Comparison of ENCODE assay signal across 8 cellular contexts in genomic region chr22:30301995-30302809, GRCh38. TPM values are rescaled to one million over a fixed set of nuclear protein-coding genes. Genes with fewer than 3 reads are reported as not detected.
DNase-seq lines count a peak whose midpoint lies in the region; ATAC-seq, FAIRE-seq and TF ChIP-seq lines count a peak whose summit lies in the region.

No MANE protein-coding gene starts in this region.

- H3K79me2 ChIP-seq in PC-9 (ENCODE audit: low read depth) (peaks cover 62% of the 10 kb centered on the region), endothelial cell of umbilical vein (ENCODE audit: control insufficient read depth, insufficient read depth, low read length) (no peaks in the 10 kb centered on the region)

- H3K4me1 ChIP-seq in PC-9 (replicated peaks; ENCODE audit: insufficient read depth) (peaks cover 97% of the 10 kb centered on the region), endothelial cell of umbilical vein (ENCODE audit: control insufficient read depth, extremely low read depth, insufficient read depth, low read length) (peaks cover 36% of the 10 kb centered on the region)

- H3K4me1 Mint-ChIP-seq in osteocyte (ENCODE audit: unreplicated experiment): peaks cover 49% of the 10 kb centered on the region

- DNase-seq in EH (ENCODE audit: low read depth) (peak; percentile 91), PC-9 (peak; percentile 82 to 95), endothelial cell of umbilical vein (ENCODE audit: low read depth, low spot score) (no peak), osteocyte (ENCODE audit: extremely low spot score, unreplicated experiment) (no peak), DMS153 (lab: John Stamatoyannopoulos, UW) (no peak), G401 (ENCODE audit: low spot score) (no peak), H7 (no peak)

- H3K9me3 Mint-ChIP-seq in osteocyte (ENCODE audit: unreplicated experiment): no peaks in the 10 kb centered on the region

- H3K27ac ChIP-seq in PC-9: peak overlapping the region; percentile 95
- peak overlapping the region; percentile 10 for H3K27ac ChIP-seq in endothelial cell of umbilical vein (ENCODE audit: insufficient read depth, low read depth, low read length)

- CTCF ChIA-PET in PC-9 (lab: Charles Lee) (interaction anchor here (0.6 to 1.4 kb wide), 3 partner anchors 14 to 28 kb away, joined by 3 to 8 read pairs (median 8); partner anchors contain the start of gene TBC1D10A), endothelial cell of umbilical vein (lab: Charles Lee) (interaction anchor here (0.7 to 6.2 kb wide), 5 partner anchors 11 to 39 kb away, joined by 3 to 39 read pairs (median 14); partner anchors contain the start of genes CASTOR1 and TBC1D10A)

- H2AFZ ChIP-seq in PC-9 (no peak overlapping the region), endothelial cell of umbilical vein (ENCODE audit: low read depth, low read length) (peak overlapping the region; percentile 4)

- no peak for TF ChIP-seq CTCF in PC-9 (conservative IDR thresholded peaks at IDR 0.05)
- TF ChIP-seq CTCF in endothelial cell of umbilical vein (IDR thresholded peaks at IDR 0.05; ENCODE audit: extremely low read depth in 1 of 2, insufficient read depth in 1 of 2, low read depth in 1 of 2, low read length in 2 of 2): no peak
- TF ChIP-seq CTCF in osteocyte (IDR thresholded peaks at IDR 0.05): no peak

- peaks cover 10% of the 10 kb centered on the region for H3K36me3 Mint-ChIP-seq in osteocyte (ENCODE audit: unreplicated experiment)

- no peak for ATAC-seq in GM19023 (IDR thresholded peaks at IDR 0.05; ENCODE audit: unreplicated experiment)

- H3K9me3 ChIP-seq in PC-9 (ENCODE audit: insufficient read depth, low read depth) (no peaks in the 10 kb centered on the region), endothelial cell of umbilical vein (replicated peaks; ENCODE audit: control insufficient read depth, insufficient read depth, low read length) (no peaks in the 10 kb centered on the region)

- H3K36me3 ChIP-seq in PC-9 (ENCODE audit: low read depth) (peaks cover 16% of the 10 kb centered on the region), endothelial cell of umbilical vein (ENCODE audit: control insufficient read depth in 2 of 2, extremely low read depth in 1 of 2, insufficient read depth in 2 of 2, low read length in 2 of 2) (peaks cover 0 to 11% of the 10 kb centered on the region in 2 experiments), H7 (replicated peaks; ENCODE audit: control insufficient read depth, insufficient read depth, low read length) (no peaks in the 10 kb centered on the region)

- in situ Hi-C loops in G401 (cut with HindIII; ENCODE audit: low sequenced_read_pairs): no loop called here

- no peak for TF ChIP-seq POLR2A in endothelial cell of umbilical vein (IDR thresholded peaks at IDR 0.05; ENCODE audit: low read depth, low read length)

- intact Hi-C loops in PC-9 (cut with micrococcal nuclease; ENCODE audit: unreplicated experiment) (loop anchor here (1.0 kb wide), 1 partner anchor 11 kb away; no protein-coding TSS in a partner anchor), endothelial cell of umbilical vein (cut with micrococcal nuclease) (no loop called here)

- H3K4me3 ChIP-seq in PC-9 (no peak overlapping the region; the same call in 1 of the 2 replicates), endothelial cell of umbilical vein (replicated peaks in 1 of 3; ENCODE audit: insufficient read depth in 1 of 3, low read depth in 1 of 3, low read length in 3 of 3) (no peak overlapping the region), H7 (ENCODE audit: insufficient read depth, low read depth, low read length) (no peak overlapping the region)

- H3K27me3 ChIP-seq in PC-9 (ENCODE audit: insufficient read depth, low read depth): no peaks in the 10 kb centered on the region
- no peaks in the 10 kb centered on the region for H3K27me3 ChIP-seq in endothelial cell of umbilical vein (ENCODE audit: control insufficient read depth in 2 of 2, insufficient read depth in 2 of 2, low read length in 2 of 2)
- H3K27me3 ChIP-seq in H7 (ENCODE audit: control insufficient read depth, insufficient read depth, low read length): no peaks in the 10 kb centered on the region

- H3K9me1 ChIP-seq in endothelial cell of umbilical vein (replicated peaks; ENCODE audit: control insufficient read depth, extremely low read depth, insufficient read depth, low read length): no peaks in the 10 kb centered on the region

- POLR2A ChIA-PET in PC-9 (lab: Charles Lee; ENCODE audit: unreplicated experiment) (interaction anchor here (0.6 to 0.7 kb wide), 2 partner anchors 10 to 104 kb away, joined by 4 read pairs; no protein-coding TSS in a partner anchor), endothelial cell of umbilical vein (lab: Charles Lee) (no interaction called here)

- BruUV-seq in PC-9 (replicated peaks; lab: Mats Ljungman, UMichigan) (no TSS peak), endothelial cell of umbilical vein (replicated peaks; lab: Mats Ljungman, UMichigan) (no TSS peak)

- H3K4me3 Mint-ChIP-seq in osteocyte (ENCODE audit: unreplicated experiment): no peak overlapping the region

- dilution Hi-C loops in endothelial cell of umbilical vein (cut with MboI; ENCODE audit: extremely low pct_ligation_motif_present, low sequenced_read_pairs): no loop called here

- H3K9me2 ChIP-seq in PC-9 (ENCODE audit: insufficient read depth): no peaks in the 10 kb centered on the region

- no peaks in the 10 kb centered on the region for H3K27me3 Mint-ChIP-seq in osteocyte (ENCODE audit: unreplicated experiment)

- H3F3A ChIP-seq in PC-9 (ENCODE audit: insufficient read depth, low read depth): peaks cover 88% of the 10 kb centered on the region

- H4K20me1 ChIP-seq in PC-9 (ENCODE audit: insufficient read depth) (no peaks in the 10 kb centered on the region), endothelial cell of umbilical vein (replicated peaks; ENCODE audit: control insufficient read depth, extremely low read depth, insufficient read depth, low read length) (no peaks in the 10 kb centered on the region)

- H3K4me2 ChIP-seq in PC-9 (peak overlapping the region; percentile 75), endothelial cell of umbilical vein (ENCODE audit: insufficient read depth, low read length) (peak overlapping the region; percentile 9)

- peak overlapping the region; percentile 85 for H3K27ac Mint-ChIP-seq in osteocyte (ENCODE audit: unreplicated experiment)

- FAIRE-seq in endothelial cell of umbilical vein (lab: Jason Lieb, UNC): peak; percentile 79

- no peak overlapping the region for H3K9ac ChIP-seq in endothelial cell of umbilical vein (replicated peaks; ENCODE audit: extremely low read depth, insufficient read depth, low read length)

RNA-seq across cellular contexts. Expression of gene CASTOR1, which starts 12.9 kb away (rescaled TPM):
- total RNA-seq in PC-9 (2021) (10.6 and 11.1 TPM in 2 replicates), endothelial cell of umbilical vein (7.2 and 8.1 TPM in 2 replicates), osteocyte (11.8 and 12.2 TPM in 2 replicates)
- 26.8 and 33.0 TPM in 2 replicates for polyA plus RNA-seq in endothelial cell of umbilical vein
- 11.7 and 14.0 TPM in 2 replicates for polyA plus RNA-seq in endothelial cell of umbilical vein (2011; cell fraction: cytosol; rRNA removed)
- 16.7 and 23.9 TPM in 2 replicates for polyA plus RNA-seq in endothelial cell of umbilical vein (2011; cell fraction: nucleus; rRNA removed)
- polyA plus RNA-seq in endothelial cell of umbilical vein (2012): 7.7 and 11.1 TPM in 2 replicates
- polyA minus RNA-seq in endothelial cell of umbilical vein: 4.9 and 10.7 TPM in 2 replicates
- polyA minus RNA-seq in endothelial cell of umbilical vein (2011; cell fraction: cytosol; rRNA and poly(A)+ RNA removed): 1.7 TPM
- 6.8 and 7.1 TPM in 2 replicates for polyA minus RNA-seq in endothelial cell of umbilical vein (2011; cell fraction: nucleus; rRNA and poly(A)+ RNA removed)
- total RNA-seq in G401 (2014; rRNA removed; shearing (Covaris generic)): 9.8 and 11.3 TPM in 2 replicates
- total RNA-seq in H7 (2014; rRNA removed; shearing (Covaris generic)): 10.2 and 15.4 TPM in 2 replicates

RNA-seq across cellular contexts. Expression of gene TBC1D10A, which starts 24.5 kb away (rescaled TPM):
- total RNA-seq in PC-9 (2021) (24.3 and 26.2 TPM in 2 replicates), endothelial cell of umbilical vein (10.0 and 11.3 TPM in 2 replicates), osteocyte (12.6 and 14.1 TPM in 2 replicates)
- polyA plus RNA-seq in endothelial cell of umbilical vein: 11.9 and 15.1 TPM in 2 replicates
- polyA plus RNA-seq in endothelial cell of umbilical vein (2011; cell fraction: cytosol; rRNA removed): 6.8 and 9.8 TPM in 2 replicates
- polyA plus RNA-seq in endothelial cell of umbilical vein (2011; cell fraction: nucleus; rRNA removed): 19.1 and 25.4 TPM in 2 replicates
- polyA plus RNA-seq in endothelial cell of umbilical vein (2012): 5.7 and 9.5 TPM in 2 replicates
- polyA minus RNA-seq in endothelial cell of umbilical vein: 10.0 and 14.8 TPM in 2 replicates
- polyA minus RNA-seq in endothelial cell of umbilical vein (2011; cell fraction: cytosol; rRNA and poly(A)+ RNA removed): 1.5 TPM
- polyA minus RNA-seq in endothelial cell of umbilical vein (2011; cell fraction: nucleus; rRNA and poly(A)+ RNA removed): 6.8 and 8.2 TPM in 2 replicates
- total RNA-seq in G401 (2014; rRNA removed; shearing (Covaris generic)): 12.8 and 31.0 TPM in 2 replicates
- total RNA-seq in H7 (2014; rRNA removed; shearing (Covaris generic)): 12.0 and 12.6 TPM in 2 replicates

RNA-seq across cellular contexts. Expression of gene OSM, which starts 35.6 kb away (rescaled TPM):
- not detected in 2 replicates for total RNA-seq in PC-9 (2021)
- total RNA-seq in endothelial cell of umbilical vein: not detected in 2 replicates
- not detected in 2 replicates for polyA plus RNA-seq in endothelial cell of umbilical vein
- not detected in 2 replicates for polyA plus RNA-seq in endothelial cell of umbilical vein (2011; cell fraction: cytosol; rRNA removed)
- 0.07 TPM in 1 of 2 replicates, not detected in the other for polyA plus RNA-seq in endothelial cell of umbilical vein (2011; cell fraction: nucleus; rRNA removed)
- not detected in 2 replicates for polyA plus RNA-seq in endothelial cell of umbilical vein (2012)
- not detected in 2 replicates for polyA minus RNA-seq in endothelial cell of umbilical vein
- not detected for polyA minus RNA-seq in endothelial cell of umbilical vein (2011; cell fraction: cytosol; rRNA and poly(A)+ RNA removed)
- polyA minus RNA-seq in endothelial cell of umbilical vein (2011; cell fraction: nucleus; rRNA and poly(A)+ RNA removed): not detected in 2 replicates
- total RNA-seq in osteocyte: not detected in 2 replicates
- not detected in 2 replicates for total RNA-seq in G401 (2014; rRNA removed; shearing (Covaris generic))
- not detected in 2 replicates for total RNA-seq in H7 (2014; rRNA removed; shearing (Covaris generic))

RNA-seq across cellular contexts. Expression of gene SF3A1, which starts 54.5 kb away (rescaled TPM):
- total RNA-seq in PC-9 (2021) (189 and 207 TPM in 2 replicates), endothelial cell of umbilical vein (173 and 187 TPM in 2 replicates), osteocyte (170 and 187 TPM in 2 replicates)
- 23.1 and 60.2 TPM in 2 replicates for polyA plus RNA-seq in endothelial cell of umbilical vein
- polyA plus RNA-seq in endothelial cell of umbilical vein (2011; cell fraction: cytosol; rRNA removed): 55.6 and 76.1 TPM in 2 replicates
- 109 and 122 TPM in 2 replicates for polyA plus RNA-seq in endothelial cell of umbilical vein (2011; cell fraction: nucleus; rRNA removed)
- polyA plus RNA-seq in endothelial cell of umbilical vein (2012): 69.2 and 83.3 TPM in 2 replicates
- 92.2 and 107 TPM in 2 replicates for polyA minus RNA-seq in endothelial cell of umbilical vein
- 79.8 TPM for polyA minus RNA-seq in endothelial cell of umbilical vein (2011; cell fraction: cytosol; rRNA and poly(A)+ RNA removed)
- 95.4 and 95.8 TPM in 2 replicates for polyA minus RNA-seq in endothelial cell of umbilical vein (2011; cell fraction: nucleus; rRNA and poly(A)+ RNA removed)
- total RNA-seq in G401 (2014; rRNA removed; shearing (Covaris generic)): 16.5 and 25.5 TPM in 2 replicates
- total RNA-seq in H7 (2014; rRNA removed; shearing (Covaris generic)): 70.1 and 97.1 TPM in 2 replicates

RNA-seq across cellular contexts. Expression of gene CCDC157, which starts 54.6 kb away (rescaled TPM):
- 6.2 and 6.8 TPM in 2 replicates for total RNA-seq in PC-9 (2021)
- total RNA-seq in endothelial cell of umbilical vein: 1.7 and 2.1 TPM in 2 replicates
- 3.1 and 3.7 TPM in 2 replicates for polyA plus RNA-seq in endothelial cell of umbilical vein
- 1.7 and 1.9 TPM in 2 replicates for polyA plus RNA-seq in endothelial cell of umbilical vein (2011; cell fraction: cytosol; rRNA removed)
- polyA plus RNA-seq in endothelial cell of umbilical vein (2011; cell fraction: nucleus; rRNA removed): 2.9 and 4.0 TPM in 2 replicates
- polyA plus RNA-seq in endothelial cell of umbilical vein (2012): 1.1 and 1.2 TPM in 2 replicates
- 1.8 and 2.0 TPM in 2 replicates for polyA minus RNA-seq in endothelial cell of umbilical vein
- 1.1 TPM for polyA minus RNA-seq in endothelial cell of umbilical vein (2011; cell fraction: cytosol; rRNA and poly(A)+ RNA removed)
- polyA minus RNA-seq in endothelial cell of umbilical vein (2011; cell fraction: nucleus; rRNA and poly(A)+ RNA removed): 2.0 and 2.7 TPM in 2 replicates
- 2.9 and 3.7 TPM in 2 replicates for total RNA-seq in osteocyte
- total RNA-seq in G401 (2014; rRNA removed; shearing (Covaris generic)): 1.8 and 2.9 TPM in 2 replicates
- 4.7 and 6.1 TPM in 2 replicates for total RNA-seq in H7 (2014; rRNA removed; shearing (Covaris generic))

Comparison
In these comparisons a context has a peak if more than half of its experiments do, and no peak if none do; other contexts are left out.
1. DNase-seq: peak in EH (single experiment) and PC-9 (2 of 2); none in endothelial cell of umbilical vein (single experiment), osteocyte (single experiment), DMS153 (single experiment), G401 (single experiment) and H7 (single experiment).